ENCODE assay signal across 8 cellular contexts in the genomic region with DNA sequence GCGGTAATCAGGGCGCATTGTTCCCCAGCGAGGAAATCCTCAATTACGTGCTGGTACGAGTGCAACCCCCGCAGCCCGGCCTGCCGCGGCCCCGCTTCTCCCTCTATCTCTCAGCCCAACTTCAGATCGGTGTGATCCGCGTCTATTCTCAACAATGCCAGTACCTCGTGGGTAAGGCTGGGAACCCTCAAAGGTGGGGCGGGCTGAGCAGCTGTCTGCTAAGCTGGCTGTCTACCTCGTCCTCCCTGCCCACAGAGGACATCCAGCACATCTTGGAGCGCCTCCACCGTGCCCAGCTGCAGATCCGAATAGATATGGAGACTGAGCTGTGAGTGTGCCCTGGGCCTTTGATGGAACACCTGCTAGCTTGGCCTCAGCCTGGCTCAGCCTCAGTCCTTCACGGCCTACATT. TPM values are rescaled to one million over a fixed set of nuclear protein-coding genes. Genes with fewer than 3 reads are reported as not detected.
DNase-seq lines count a peak whose midpoint lies in the region; ATAC-seq, FAIRE-seq and TF ChIP-seq lines count a peak whose summit lies in the region.
"Had no signal": no experiment of that assay in that cellular context is flagged by ENCODE, and none has a peak within 500 bp of the region (broad histone marks: within the 10 kb centered on the region; RNA-seq: fewer than 3 reads in every experiment).

No MANE protein-coding gene starts in this region.

- no peak overlapping the region for H3K56ac ChIP-seq in H1 (replicated peaks; ENCODE audit: insufficient read length, low read depth, low read length)

- H3K14ac ChIP-seq in H1 (ENCODE audit: insufficient read length): no peak overlapping the region

- no peak overlapping the region for H4K91ac ChIP-seq in H1 (replicated peaks; ENCODE audit: insufficient read length, low read length)

- no peak overlapping the region for H3K18ac ChIP-seq in H1 (ENCODE audit: extremely low read depth, low read length)

- H3K23me2 ChIP-seq in H1 (ENCODE audit: low read depth, low read length): peaks cover 5% of the 10 kb centered on the region; the same call in 1 of the 2 replicates

- no peak for ATAC-seq in HG02798 (IDR thresholded peaks at IDR 0.05; ENCODE audit: poor library complexity, unreplicated experiment)

- H3K4me1 ChIP-seq in ES-I3 (ENCODE audit: insufficient read depth, low read length) (no peaks in the 10 kb centered on the region), HUES64 (ENCODE audit: insufficient read depth, low read length) (no peaks in the 10 kb centered on the region), H1 (replicated peaks in 1 of 4; ENCODE audit: control insufficient read depth in 3 of 4, insufficient read depth in 4 of 4, low read length in 3 of 4) (peaks cover 0 to 9% (median 7%) of the 10 kb centered on the region in 4 experiments; a peak in 4 of 7 replicates)

- no peak overlapping the region for H2BK120ac ChIP-seq in H1 (replicated peaks; ENCODE audit: low read depth, low read length)

- peak overlapping the region; percentile 59; the same call in 1 of the 2 replicates for H4K8ac ChIP-seq in H1 (ENCODE audit: extremely low read depth, insufficient read depth, low read length)

- no peak overlapping the region for H2BK20ac ChIP-seq in H1 (ENCODE audit: low read length)

- TF ChIP-seq POLR2A in H1 (IDR thresholded peaks at IDR 0.05; ENCODE audit: control extremely low read depth in 1 of 2, low read depth in 2 of 2, low read length in 2 of 2): no peak

- H3K27me3 ChIP-seq in HUES64 (ENCODE audit: insufficient read depth, low read length) (no peaks in the 10 kb centered on the region), H1 (replicated peaks in 1 of 4; ENCODE audit: control insufficient read depth in 3 of 4, extremely low read depth in 1 of 4, insufficient read depth in 3 of 4, low read length in 3 of 4) (no peaks in the 10 kb centered on the region)

- H3K4me2 ChIP-seq in H1 (ENCODE audit: insufficient read depth in 1 of 2, low read depth in 2 of 2, low read length in 2 of 2): peak overlapping the region; percentile 75 to 96

- no peak for TF ChIP-seq RAD21 in H1 (IDR thresholded peaks at IDR 0.05 in 1 of 2, conservative IDR thresholded peaks at IDR 0.05 in 1 of 2; ENCODE audit: low read depth in 2 of 2, low read length in 2 of 2)

- DNase-seq in H1 (ENCODE audit: low read depth in 1 of 2, low spot score in 2 of 2) (no peak), posterior cingulate gyrus (peak in 7 of 10 donors; percentile 19 to 90 (median 55)), NCI-H446 treated with DMSO at 0.1 percent for 48 hours (lab: John Stamatoyannopoulos, UW) (no peak), HuH-7 (ENCODE audit: low spot score) (no peak)
- DNase-seq: left ventricle myocardium inferior had no signal

- FAIRE-seq in H1 (lab: Jason Lieb, UNC): no peak

- H3K79me2 ChIP-seq in H1 (ENCODE audit: control insufficient read depth in 1 of 2, insufficient read depth in 2 of 2, low read length in 2 of 2): no peaks in the 10 kb centered on the region

- H3K9ac ChIP-seq in ES-I3 (ENCODE audit: low read depth, low read length) (peak overlapping the region; percentile 69; the same call in 1 of the 2 replicates), HUES64 (ENCODE audit: low read depth, low read length) (no peak overlapping the region), H1 (replicated peaks in 1 of 4; ENCODE audit: extremely low read depth in 1 of 4, low read depth in 3 of 4, low read length in 3 of 4) (peak overlapping the region in 1 of 4 experiments; percentile 37; a peak in 2 of 7 replicates)

- no peaks in the 10 kb centered on the region for H3K79me1 ChIP-seq in H1 (ENCODE audit: low read depth, low read length)

- POLR2A ChIA-PET in H1 (lab: Charles Lee; ENCODE audit: partially characterized antibody): interaction anchor here (0.8 to 10.7 kb wide), 14 partner anchors 8 to 161 kb away, joined by 3 to 158 read pairs (median 5); a partner anchor contains a TSS

- H3K4me3 ChIP-seq in HUES64 (ENCODE audit: low read length): peak overlapping the region; percentile 70
- peak overlapping the region; percentile 62 to 77 (median 71); a peak in 7 of 8 replicates for H3K4me3 ChIP-seq in H1 (ENCODE audit: extremely low read depth in 1 of 4, insufficient read depth in 2 of 4, low read depth in 3 of 4, low read length in 4 of 4)

- H3K27ac ChIP-seq in HUES64 (ENCODE audit: low read depth, low read length) (no peak overlapping the region), H1 (ENCODE audit: low read depth, low read length) (no peak overlapping the region)
- H3K27ac ChIP-seq: left ventricle myocardium inferior had no signal

- no peak overlapping the region for H2BK15ac ChIP-seq in H1 (ENCODE audit: low read length)

- no peak overlapping the region for H2AFZ ChIP-seq in H1 (ENCODE audit: low read length)

- H2BK12ac ChIP-seq in H1 (ENCODE audit: low read depth, low read length): peak overlapping the region; percentile 55; the same call in 1 of the 2 replicates

- TF ChIP-seq EP300 in H1 (IDR thresholded peaks at IDR 0.05; ENCODE audit: borderline replicate concordance in 1 of 2, low read depth in 2 of 2, low read length in 2 of 2): no peak

- TF ChIP-seq CTCF in H1 (IDR thresholded peaks at IDR 0.05; ENCODE audit: control extremely low read depth in 1 of 3, insufficient read depth in 1 of 3, low read depth in 1 of 3, low read length in 3 of 3): no peak

- H3K9me3 ChIP-seq in ES-I3 (ENCODE audit: control insufficient read depth, insufficient read depth, low read length) (no peaks in the 10 kb centered on the region), HUES64 (ENCODE audit: insufficient read depth, low read depth, low read length) (no peaks in the 10 kb centered on the region), H1 (ENCODE audit: insufficient read depth in 2 of 2, low read depth in 1 of 2, low read length in 1 of 2) (no peaks in the 10 kb centered on the region)
- H3K9me3 ChIP-seq: left ventricle myocardium inferior had no signal

- CTCF ChIA-PET in H1 (lab: Charles Lee; ENCODE audit: partially characterized antibody): interaction anchor here (0.9 to 1.5 kb wide), 4 partner anchors 10 to 135 kb away, joined by 3 to 5 read pairs (median 4); a partner anchor contains a TSS

- no peak overlapping the region for H4K5ac ChIP-seq in H1 (ENCODE audit: insufficient read length, low read depth, low read length)

- H4K20me1 ChIP-seq in H1 (replicated peaks in 1 of 2; ENCODE audit: control insufficient read depth in 1 of 2, insufficient read depth in 2 of 2, low read length in 2 of 2): peaks cover 0 to 3% of the 10 kb centered on the region in 2 experiments

- no peak overlapping the region for H3K23ac ChIP-seq in H1 (ENCODE audit: insufficient read length)

- no peak overlapping the region for H2AK5ac ChIP-seq in H1 (ENCODE audit: low read depth, low read length)

- intact Hi-C loops in posterior cingulate gyrus (cut with DNase I): no loop called here

- no peaks in the 10 kb centered on the region for H3K36me3 ChIP-seq in ES-I3 (ENCODE audit: insufficient read depth, low read length)
- peaks cover 23% of the 10 kb centered on the region for H3K36me3 ChIP-seq in HUES64 (ENCODE audit: insufficient read depth, low read length)
- peaks cover 0 to 4% (median 0%) of the 10 kb centered on the region in 4 experiments; a peak in 3 of 8 replicates for H3K36me3 ChIP-seq in H1 (ENCODE audit: control insufficient read depth in 2 of 4, insufficient read depth in 4 of 4, low read length in 3 of 4)

- H3K4ac ChIP-seq in H1 (replicated peaks; ENCODE audit: insufficient read length, low read depth, low read length): no peak overlapping the region

- no peak overlapping the region for H2BK5ac ChIP-seq in H1 (ENCODE audit: low read depth, low read length)

- WGBS in HUES64: 94% methylated on average over 20 of the region's 20 CpGs
- WGBS in H1 (ENCODE audit: extremely low coverage in 1 of 2, insufficient coverage in 1 of 2, insufficient read length in 1 of 2, insufficient replicate concordance in 2 of 2, low coverage in 1 of 2, low lambda C conversion rate in 2 of 2, missing lambda C conversion rate in 1 of 2), 2 experiments: 71% methylated on average over 20 of the region's 20 CpGs; no CpG with 5 or more reads in 1 of the 2 experiments

RNA-seq across cellular contexts. Expression of a gene that starts 1.0 kb away (rescaled TPM):
- polyA plus RNA-seq in HUES64 (2013, experiment 1 of 2): 26.2 TPM
- 40.6 TPM for polyA plus RNA-seq in HUES64 (2013, experiment 2 of 2)
- 25.8 and 28.5 TPM in 2 replicates for total RNA-seq in H1 (2021; fragmentation: NEBNext Ultra II Directional; extraction: Animal tissue kit (Norgen Biotek cat#: 25700))
- polyA plus RNA-seq in H1 (2011; rRNA removed): 9.8 and 19.1 TPM in 2 replicates
- polyA plus RNA-seq in H1 (2011; cell fraction: cytosol; rRNA removed): 14.4 TPM
- polyA plus RNA-seq in H1 (2011; cell fraction: nucleus; rRNA removed): 118 TPM
- 37.8 to 47.6 TPM (median 43.2 TPM) in 4 replicates for polyA plus RNA-seq in H1 (2012, experiment 1 of 2)
- 82.3 TPM for polyA plus RNA-seq in H1 (2012, experiment 2 of 2)
- 35.1 TPM for polyA plus RNA-seq in H1 (2013, experiment 1 of 2)
- 31.5 TPM for polyA plus RNA-seq in H1 (2013, experiment 2 of 2)
- polyA minus RNA-seq in H1 (2011; rRNA and poly(A)+ RNA removed): 9.2 and 12.6 TPM in 2 replicates
- 11.8 TPM for polyA minus RNA-seq in H1 (2011; cell fraction: cytosol; rRNA and poly(A)+ RNA removed)
- 37.6 TPM for polyA minus RNA-seq in H1 (2011; cell fraction: nucleus; rRNA and poly(A)+ RNA removed)

RNA-seq across cellular contexts. Expression of a gene that starts 11.8 kb away (rescaled TPM):
- 6.0 TPM for polyA plus RNA-seq in HUES64 (2013, experiment 1 of 2)
- polyA plus RNA-seq in HUES64 (2013, experiment 2 of 2): 7.1 TPM
- 11.1 and 11.4 TPM in 2 replicates for total RNA-seq in H1 (2021; fragmentation: NEBNext Ultra II Directional; extraction: Animal tissue kit (Norgen Biotek cat#: 25700))
- polyA plus RNA-seq in H1 (2011; rRNA removed): 13.2 and 13.3 TPM in 2 replicates
- polyA plus RNA-seq in H1 (2011; cell fraction: cytosol; rRNA removed): 9.7 TPM
- 40.3 TPM for polyA plus RNA-seq in H1 (2011; cell fraction: nucleus; rRNA removed)
- 9.0 to 13.1 TPM (median 11.7 TPM) in 4 replicates for polyA plus RNA-seq in H1 (2012, experiment 1 of 2)
- 15.6 TPM for polyA plus RNA-seq in H1 (2012, experiment 2 of 2)
- 10.7 TPM for polyA plus RNA-seq in H1 (2013, experiment 1 of 2)
- 11.3 TPM for polyA plus RNA-seq in H1 (2013, experiment 2 of 2)
- polyA minus RNA-seq in H1 (2011; rRNA and poly(A)+ RNA removed): 5.1 and 7.1 TPM in 2 replicates
- 3.8 TPM for polyA minus RNA-seq in H1 (2011; cell fraction: cytosol; rRNA and poly(A)+ RNA removed)
- 11.3 TPM for polyA minus RNA-seq in H1 (2011; cell fraction: nucleus; rRNA and poly(A)+ RNA removed)

RNA-seq across cellular contexts. Expression of a gene that starts 15.7 kb away (rescaled TPM):
- polyA plus RNA-seq in HUES64 (2013, experiment 1 of 2): 61.6 TPM
- 44.8 TPM for polyA plus RNA-seq in HUES64 (2013, experiment 2 of 2)
- 108 and 109 TPM in 2 replicates for total RNA-seq in H1 (2021; fragmentation: NEBNext Ultra II Directional; extraction: Animal tissue kit (Norgen Biotek cat#: 25700))
- 55.5 and 80.6 TPM in 2 replicates for polyA plus RNA-seq in H1 (2011; rRNA removed)
- 40.3 TPM for polyA plus RNA-seq in H1 (2011; cell fraction: cytosol; rRNA removed)
- polyA plus RNA-seq in H1 (2011; cell fraction: nucleus; rRNA removed): 153 TPM
- 58.9 to 94.9 TPM (median 87.5 TPM) in 4 replicates for polyA plus RNA-seq in H1 (2012, experiment 1 of 2)
- 97.7 TPM for polyA plus RNA-seq in H1 (2012, experiment 2 of 2)
- polyA plus RNA-seq in H1 (2013, experiment 1 of 2): 37.7 TPM
- 34.2 TPM for polyA plus RNA-seq in H1 (2013, experiment 2 of 2)
- polyA minus RNA-seq in H1 (2011; rRNA and poly(A)+ RNA removed): 70.9 and 75.0 TPM in 2 replicates
- polyA minus RNA-seq in H1 (2011; cell fraction: cytosol; rRNA and poly(A)+ RNA removed): 55.3 TPM
- polyA minus RNA-seq in H1 (2011; cell fraction: nucleus; rRNA and poly(A)+ RNA removed): 132 TPM

RNA-seq across cellular contexts. Expression of a gene that starts 22.4 kb away (rescaled TPM):
- polyA plus RNA-seq in HUES64 (2013, experiment 1 of 2): 22.3 TPM
- polyA plus RNA-seq in HUES64 (2013, experiment 2 of 2): 24.5 TPM
- 22.2 and 25.3 TPM in 2 replicates for total RNA-seq in H1 (2021; fragmentation: NEBNext Ultra II Directional; extraction: Animal tissue kit (Norgen Biotek cat#: 25700))
- 24.6 and 29.2 TPM in 2 replicates for polyA plus RNA-seq in H1 (2011; rRNA removed)
- 20.4 TPM for polyA plus RNA-seq in H1 (2011; cell fraction: cytosol; rRNA removed)
- 22.1 TPM for polyA plus RNA-seq in H1 (2011; cell fraction: nucleus; rRNA removed)
- 18.9 to 28.6 TPM (median 24.6 TPM) in 4 replicates for polyA plus RNA-seq in H1 (2012, experiment 1 of 2)
- polyA plus RNA-seq in H1 (2012, experiment 2 of 2): 27.1 TPM
- 28.0 TPM for polyA plus RNA-seq in H1 (2013, experiment 1 of 2)
- 29.0 TPM for polyA plus RNA-seq in H1 (2013, experiment 2 of 2)
- 24.8 and 28.7 TPM in 2 replicates for polyA minus RNA-seq in H1 (2011; rRNA and poly(A)+ RNA removed)
- polyA minus RNA-seq in H1 (2011; cell fraction: cytosol; rRNA and poly(A)+ RNA removed): 10.7 TPM
- polyA minus RNA-seq in H1 (2011; cell fraction: nucleus; rRNA and poly(A)+ RNA removed): 12.8 TPM

RNA-seq across cellular contexts. Expression of a gene that starts 25.6 kb away (rescaled TPM):
- 33.3 TPM for polyA plus RNA-seq in HUES64 (2013, experiment 1 of 2)
- polyA plus RNA-seq in HUES64 (2013, experiment 2 of 2): 43.2 TPM
- 57.8 and 72.0 TPM in 2 replicates for total RNA-seq in H1 (2021; fragmentation: NEBNext Ultra II Directional; extraction: Animal tissue kit (Norgen Biotek cat#: 25700))
- 17.5 and 40.6 TPM in 2 replicates for polyA plus RNA-seq in H1 (2011; rRNA removed)
- polyA plus RNA-seq in H1 (2011; cell fraction: cytosol; rRNA removed): 27.8 TPM
- polyA plus RNA-seq in H1 (2011; cell fraction: nucleus; rRNA removed): 164 TPM
- polyA plus RNA-seq in H1 (2012, experiment 1 of 2): 47.9 to 85.7 TPM (median 78.8 TPM) in 4 replicates
- polyA plus RNA-seq in H1 (2012, experiment 2 of 2): 57.9 TPM
- polyA plus RNA-seq in H1 (2013, experiment 1 of 2): 69.0 TPM
- 55.5 TPM for polyA plus RNA-seq in H1 (2013, experiment 2 of 2)
- 56.8 and 66.3 TPM in 2 replicates for polyA minus RNA-seq in H1 (2011; rRNA and poly(A)+ RNA removed)
- 31.2 TPM for polyA minus RNA-seq in H1 (2011; cell fraction: cytosol; rRNA and poly(A)+ RNA removed)
- polyA minus RNA-seq in H1 (2011; cell fraction: nucleus; rRNA and poly(A)+ RNA removed): 82.4 TPM

Comparison
In these comparisons a context has a peak if more than half of its experiments do, and no peak if none do; other contexts are left out.
1. DNase-seq: peak in posterior cingulate gyrus (7 of 10); none in H1 (0 of 2), NCI-H446 treated with DMSO at 0.1 percent for 48 hours (single experiment) and HuH-7 (single experiment).